In the genomic region with DNA sequence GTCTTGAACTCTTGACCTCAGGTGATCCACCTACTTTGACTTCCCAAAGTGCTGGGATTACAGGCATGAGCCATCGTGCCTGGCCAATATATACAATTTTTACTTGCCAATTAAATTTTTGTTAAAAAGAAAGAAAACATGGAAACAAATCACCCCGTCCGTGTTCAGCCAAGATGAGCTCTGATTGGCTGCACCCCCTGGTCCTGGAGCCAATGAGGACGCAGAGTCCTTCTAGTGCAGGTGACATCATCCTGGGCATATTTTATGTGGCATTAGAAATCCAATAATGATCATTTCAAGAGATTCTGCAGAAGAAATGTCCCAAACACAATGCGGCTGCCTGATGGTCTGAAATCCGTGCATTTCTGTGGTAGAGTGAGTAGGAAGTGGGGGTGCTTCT, we compare ENCODE assay signal across 27 cellular contexts.
DNase-seq lines count a peak whose midpoint lies in the region; ATAC-seq, FAIRE-seq and TF ChIP-seq lines count a peak whose summit lies in the region.
"Had no signal": no experiment of that assay in that cellular context is flagged by ENCODE, and none has a peak within 500 bp of the region (broad histone marks: within the 10 kb centered on the region; RNA-seq: fewer than 3 reads in every experiment).

No MANE protein-coding gene starts in this region.

- H3K4me3 ChIP-seq in right atrium auricular region (no peak overlapping the region), HCT116 (replicated peaks in 1 of 2; ENCODE audit: low read depth in 1 of 2, low read length in 2 of 2) (no peak overlapping the region), fibroblast of mammary gland (ENCODE audit: control insufficient read depth, low read depth, low read length) (no peak overlapping the region)
- H3K4me3 ChIP-seq: BLaER1 had no signal

- H3K27ac ChIP-seq in right atrium auricular region: no peak overlapping the region
- no peak overlapping the region for H3K27ac ChIP-seq in HCT116 (ENCODE audit: low read depth, low read length)
- H3K27ac ChIP-seq: 22Rv1, BLaER1 had no signal

- H3K9me2 ChIP-seq in HCT116 (ENCODE audit: insufficient read depth): no peaks in the 10 kb centered on the region

- no peak for FAIRE-seq in GM12892 (lab: Jason Lieb, UNC)
- FAIRE-seq: A204.1, GM12891, GM18507 had no signal

- TF ChIP-seq CTCF in right atrium auricular region (IDR thresholded peaks at IDR 0.05) (no peak), HCT116 (IDR thresholded peaks at IDR 0.05 in 2 of 3, conservative IDR thresholded peaks at IDR 0.05 in 1 of 3; ENCODE audit: borderline replicate concordance in 1 of 3, insufficient read depth in 1 of 3, low read depth in 2 of 3, low read length in 2 of 3) (no peak), fibroblast of mammary gland (conservative IDR thresholded peaks at IDR 0.05; ENCODE audit: control insufficient read depth, insufficient read depth, low read depth, low read length) (no peak), GM10248 (IDR thresholded peaks at IDR 0.05; ENCODE audit: control extremely low read depth, extremely low read depth, low read depth, missing control alignments) (no peak)

- no peak overlapping the region for H2AFZ ChIP-seq in HCT116 (ENCODE audit: low read depth, low read length, poor library complexity, severe bottlenecking)

- DNase-seq in Right ventricle myocardium superior: peak; percentile 4
- DNase-seq in right atrium auricular region (ENCODE audit: low spot score): no peak
- peak; percentile 4 for DNase-seq in 8988T
- DNase-seq in HCT116 (ENCODE audit: low read depth, low spot score): no peak
- peak; percentile 15 for DNase-seq in fibroblast of mammary gland (ENCODE audit: low read depth)
- DNase-seq in activated naive CD4-positive, alpha-beta T cell treated with Interleukin-2 at 50 U/mL for 16 hours: no peak
- no peak for DNase-seq in GM12892 (ENCODE audit: insufficient read length)
- no peak for DNase-seq in GM10248 (ENCODE audit: extremely low spot score)
- DNase-seq: ACHN; BE2C; C1 segment of cervical spinal cord; CD4-positive, alpha-beta memory T cell; CD4-positive, CD25-positive, alpha-beta regulatory T cell; CD8-positive, alpha-beta memory T cell; COR-L47; DMS 273 treated with DMSO at 0.1 percent for 48 hours; DMS153; DMS53; DMS79; DND-41; EL; GDM1 had no signal

- CTCF ChIA-PET in HCT116 (lab: Charles Lee): no interaction called here
- CTCF ChIA-PET in GM10248 (lab: Yijun Ruan, JAX): interaction anchor here (4.4 kb wide), 1 partner anchor 14 kb away, joined by 17 read pairs; no protein-coding TSS in a partner anchor

- no TSS peak for BruUV-seq in HCT116 (replicated peaks; lab: Mats Ljungman, UMichigan)

- H4K20me1 ChIP-seq in HCT116 (ENCODE audit: insufficient read depth): no peaks in the 10 kb centered on the region
- H4K20me1 ChIP-seq: BLaER1 had no signal

- no peak overlapping the region; the same call in 1 of the 2 replicates for H3K4me2 ChIP-seq in HCT116 (ENCODE audit: low read length)
- H3K4me2 ChIP-seq: BLaER1 had no signal

- no peak for TF ChIP-seq RAD21 in HCT116 (IDR thresholded peaks at IDR 0.05; ENCODE audit: low read depth)

- TF ChIP-seq POLR2A in HCT116 (IDR thresholded peaks at IDR 0.05; ENCODE audit: borderline replicate concordance, extremely low read depth, insufficient read depth, insufficient read length) (no peak), GM12892 (IDR thresholded peaks at IDR 0.05; ENCODE audit: low read depth, low read length) (no peak)

- ATAC-seq in Right ventricle myocardium superior (ENCODE audit: poor library complexity) (no peak), HCT116 (peak; percentile 46; the same call in 1 of the 2 replicates)

- H3K27me3 ChIP-seq in right atrium auricular region (no peaks in the 10 kb centered on the region), HCT116 (ENCODE audit: insufficient read depth, low read length) (no peaks in the 10 kb centered on the region)
- H3K27me3 ChIP-seq: BE2C, BLaER1 had no signal

- POLR2A ChIA-PET in HCT116 (lab: Charles Lee): interaction anchor here (2.6 kb wide), 1 partner anchor 10 kb away, joined by 12 read pairs; no protein-coding TSS in a partner anchor
- POLR2A ChIA-PET in GM10248 (lab: Yijun Ruan, JAX): interaction anchor here (0.6 kb wide), 1 partner anchor 244 kb away, joined by 3 read pairs; no protein-coding TSS in a partner anchor

- no peaks in the 10 kb centered on the region for H3K36me3 ChIP-seq in right atrium auricular region
- H3K36me3 ChIP-seq in HCT116 (ENCODE audit: control insufficient read depth in 1 of 2, insufficient read depth in 2 of 2, low read length in 2 of 2): no peaks in the 10 kb centered on the region
- H3K36me3 ChIP-seq: BE2C, BLaER1 had no signal

- H3K9me3 ChIP-seq in right atrium auricular region (no peaks in the 10 kb centered on the region), HCT116 (ENCODE audit: control insufficient read depth in 1 of 2, insufficient read depth in 1 of 2, low read depth in 1 of 2, low read length in 2 of 2) (no peaks in the 10 kb centered on the region)
- H3K9me3 ChIP-seq: BE2C, BLaER1 had no signal

- H3K79me2 ChIP-seq in HCT116 (ENCODE audit: insufficient read depth, low read length): no peaks in the 10 kb centered on the region

- H3K4me1 ChIP-seq in right atrium auricular region: no peaks in the 10 kb centered on the region
- peaks cover 0 to 8% of the 10 kb centered on the region in 2 experiments; a peak in 2 of 4 replicates for H3K4me1 ChIP-seq in HCT116 (ENCODE audit: control insufficient read depth in 1 of 2, insufficient read depth in 2 of 2, low read length in 2 of 2)
- H3K4me1 ChIP-seq: BE2C, BLaER1 had no signal

- no peak overlapping the region for H3K9ac ChIP-seq in HCT116 (ENCODE audit: low read length)
- H3K9ac ChIP-seq: BLaER1 had no signal

- RAD21 ChIA-PET in HCT116 (lab: Charles Lee; ENCODE audit: low non-redundant PET in 1 of 2, low total read pairs in 2 of 2, uncharacterized antibody in 2 of 2, unreplicated experiment in 2 of 2): no interaction called here

- intact Hi-C loops in Right ventricle myocardium superior (cut with DNase I): no loop called here
- intact Hi-C loops in HCT116 (cut with micrococcal nuclease): no loop called here

TF ChIP-seq in HCT116, 20 proteins besides CTCF, POLR2A, EP300 and RAD21:
- TF ChIP-seq FOSL1 (IDR thresholded peaks at IDR 0.05; ENCODE audit: low read depth): no peak
- TF ChIP-seq, protein P1, sequence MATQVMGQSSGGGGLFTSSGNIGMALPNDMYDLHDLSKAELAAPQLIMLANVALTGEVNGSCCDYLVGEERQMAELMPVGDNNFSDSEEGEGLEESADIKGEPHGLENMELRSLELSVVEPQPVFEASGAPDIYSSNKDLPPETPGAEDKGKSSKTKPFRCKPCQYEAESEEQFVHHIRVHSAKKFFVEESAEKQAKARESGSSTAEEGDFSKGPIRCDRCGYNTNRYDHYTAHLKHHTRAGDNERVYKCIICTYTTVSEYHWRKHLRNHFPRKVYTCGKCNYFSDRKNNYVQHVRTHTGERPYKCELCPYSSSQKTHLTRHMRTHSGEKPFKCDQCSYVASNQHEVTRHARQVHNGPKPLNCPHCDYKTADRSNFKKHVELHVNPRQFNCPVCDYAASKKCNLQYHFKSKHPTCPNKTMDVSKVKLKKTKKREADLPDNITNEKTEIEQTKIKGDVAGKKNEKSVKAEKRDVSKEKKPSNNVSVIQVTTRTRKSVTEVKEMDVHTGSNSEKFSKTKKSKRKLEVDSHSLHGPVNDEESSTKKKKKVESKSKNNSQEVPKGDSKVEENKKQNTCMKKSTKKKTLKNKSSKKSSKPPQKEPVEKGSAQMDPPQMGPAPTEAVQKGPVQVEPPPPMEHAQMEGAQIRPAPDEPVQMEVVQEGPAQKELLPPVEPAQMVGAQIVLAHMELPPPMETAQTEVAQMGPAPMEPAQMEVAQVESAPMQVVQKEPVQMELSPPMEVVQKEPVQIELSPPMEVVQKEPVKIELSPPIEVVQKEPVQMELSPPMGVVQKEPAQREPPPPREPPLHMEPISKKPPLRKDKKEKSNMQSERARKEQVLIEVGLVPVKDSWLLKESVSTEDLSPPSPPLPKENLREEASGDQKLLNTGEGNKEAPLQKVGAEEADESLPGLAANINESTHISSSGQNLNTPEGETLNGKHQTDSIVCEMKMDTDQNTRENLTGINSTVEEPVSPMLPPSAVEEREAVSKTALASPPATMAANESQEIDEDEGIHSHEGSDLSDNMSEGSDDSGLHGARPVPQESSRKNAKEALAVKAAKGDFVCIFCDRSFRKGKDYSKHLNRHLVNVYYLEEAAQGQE (IDR thresholded peaks at IDR 0.05; ENCODE audit: low read depth): no peak
- no peak for TF ChIP-seq CBX3 (IDR thresholded peaks at IDR 0.05; ENCODE audit: low read depth)
- TF ChIP-seq, protein P2, sequence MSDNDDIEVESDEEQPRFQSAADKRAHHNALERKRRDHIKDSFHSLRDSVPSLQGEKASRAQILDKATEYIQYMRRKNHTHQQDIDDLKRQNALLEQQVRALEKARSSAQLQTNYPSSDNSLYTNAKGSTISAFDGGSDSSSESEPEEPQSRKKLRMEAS (IDR thresholded peaks at IDR 0.05): no peak
TF ChIP-seq in HCT116: peak in this region for 0.

Comparison
In these comparisons a context has a peak if more than half of its experiments do, and no peak if none do; other contexts are left out.
1. DNase-seq: peak in Right ventricle myocardium superior (single experiment), 8988T (single experiment) and fibroblast of mammary gland (single experiment); none in right atrium auricular region (single experiment), HCT116 (single experiment), activated naive CD4-positive, alpha-beta T cell treated with Interleukin-2 at 50 U/mL for 16 hours (single experiment), GM12892 (single experiment) and GM10248 (single experiment).